11 cellular contexts compared by ENCODE assay signal in the genomic region with DNA sequence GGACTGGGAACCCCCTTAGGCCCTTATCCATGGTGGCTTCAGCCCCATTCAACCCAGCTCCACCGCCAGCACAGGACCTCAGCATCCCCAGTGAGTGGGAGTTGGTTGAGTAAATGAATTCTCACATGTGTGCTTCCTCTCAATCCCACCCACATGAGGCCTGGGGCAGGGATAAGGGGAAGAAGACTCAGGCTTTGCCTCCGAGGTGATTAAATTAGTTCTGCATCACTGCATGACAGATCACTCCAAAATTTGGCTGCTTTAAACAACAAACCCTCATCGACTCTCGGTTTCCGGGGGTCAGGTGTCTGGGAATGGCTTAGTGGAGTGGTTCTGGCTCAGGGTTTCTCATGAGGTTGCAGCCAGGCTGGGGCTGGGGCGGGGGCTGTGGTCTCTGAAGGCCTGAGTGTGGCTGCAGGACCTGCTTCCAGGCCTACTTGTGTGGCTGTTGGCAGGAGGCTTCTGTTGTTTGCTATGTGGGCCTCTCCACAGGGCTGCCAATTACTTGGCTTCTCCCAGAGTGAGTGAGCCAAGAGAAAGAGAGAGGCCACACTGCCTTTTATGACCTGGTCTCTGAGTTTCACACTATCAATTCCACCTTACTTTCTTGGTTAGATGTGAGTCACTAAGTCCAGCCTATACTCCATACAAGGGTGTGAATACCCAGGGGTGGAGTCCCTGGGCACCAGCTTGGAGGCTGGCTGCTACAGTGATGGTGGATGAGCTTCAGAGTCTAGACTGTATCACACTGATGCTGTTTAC. TPM values are rescaled to one million over a fixed set of nuclear protein-coding genes. Genes with fewer than 3 reads are reported as not detected.
DNase-seq lines count a peak whose midpoint lies in the region; ATAC-seq and TF ChIP-seq lines count a peak whose summit lies in the region.
"Had no signal": no experiment of that assay in that cellular context is flagged by ENCODE, and none has a peak within 500 bp of the region (broad histone marks: within the 10 kb centered on the region; RNA-seq: fewer than 3 reads in every experiment).

No MANE protein-coding gene starts in this region.

- in situ Hi-C loops in astrocyte of the spinal cord (cut with HindIII; ENCODE audit: low sequenced_read_pairs) = no loop called here

- no peak for TF ChIP-seq CTCF in astrocyte of the spinal cord (IDR thresholded peaks at IDR 0.05; ENCODE audit: low read depth, low read length)

- DNase-seq in COR-L47 (lab: John Stamatoyannopoulos, UW) (peak; percentile 7), astrocyte of the spinal cord (ENCODE audit: low read depth, low spot score) (peak; percentile 4), myocyte (ENCODE audit: low read depth) (peak; percentile 40), NOMO-1 treated with dmso at 0.1 percent for 144 hours (lab: John Stamatoyannopoulos, UW; ENCODE audit: unreplicated experiment) (no peak), mesenteric fat pad (ENCODE audit: low spot score) (no peak), AG20443 (ENCODE audit: low spot score) (no peak)
- DNase-seq: activated gamma-delta T cell treated with Interleukin-2 at 50 U/mL for 16 hours; stimulated activated CD4-positive, alpha-beta T cell treated with anti-CD3 and anti-CD28 coated beads, Interleukin-2, amount 100 ng/mL, for 48 hours had no signal

- H3K4me3 ChIP-seq in astrocyte of the spinal cord (ENCODE audit: low read depth, low read length) = no peak overlapping the region

- ATAC-seq in HG02610 (IDR thresholded peaks at IDR 0.05; ENCODE audit: unreplicated experiment) (peak; percentile 65), GM21717 (IDR thresholded peaks at IDR 0.05; ENCODE audit: unreplicated experiment) (no peak)

RNA-seq across cellular contexts. Expression of a gene that starts 15.9 kb away (rescaled TPM):
- total RNA-seq in myocyte (not detected in 2 replicates), mesenteric fat pad (0.32 TPM)
- not detected for polyA plus RNA-seq in myocyte (2012)
- total RNA-seq: epithelial cell of proximal tubule had no signal

RNA-seq across cellular contexts. Expression of a gene that starts 35.1 kb away (rescaled TPM):
- total RNA-seq in myocyte (1.2 and 1.7 TPM in 2 replicates), mesenteric fat pad (337 TPM)
- 0.16 TPM for polyA plus RNA-seq in myocyte (2012)

Comparison
In these comparisons a context has a peak if more than half of its experiments do, and no peak if none do; other contexts are left out.
1. DNase-seq: peak in COR-L47 (single experiment), astrocyte of the spinal cord (single experiment) and myocyte (single experiment); none in NOMO-1 treated with dmso at 0.1 percent for 144 hours (single experiment), mesenteric fat pad (single experiment) and AG20443 (single experiment).
2. RNA of a gene that starts 35.1 kb away (total RNA-seq): 337 TPM in mesenteric fat pad (single experiment); 1.2 to 1.7 TPM in myocyte; every median in the first group is over 100 times any median in the second.